ENCODE assay signal across 2 cellular contexts in genomic region chr9:131405858-131406566, GRCh38.
TF ChIP-seq lines count a peak whose summit lies in the region.

No MANE protein-coding gene starts in this region.

TF ChIP-seq in GM12878, 131 proteins besides CTCF, POLR2A, EP300 and RAD21 (continued from another document):
- no peak for TF ChIP-seq ZBTB4 (CRISPR knock-in tag; IDR thresholded peaks at IDR 0.05)
- TF ChIP-seq ZNF384 (IDR thresholded peaks at IDR 0.05; ENCODE audit: borderline replicate concordance, low read depth, low read length) = no peak
- TF ChIP-seq CHD4 (IDR thresholded peaks at IDR 0.05) = no peak
- TF ChIP-seq BRCA1 (IDR thresholded peaks at IDR 0.05; ENCODE audit: low read depth, low read length) = no peak
- no peak for TF ChIP-seq CBX3 (IDR thresholded peaks at IDR 0.05; ENCODE audit: borderline replicate concordance, low read depth)
- no peak for TF ChIP-seq SUZ12 (IDR thresholded peaks at IDR 0.05; ENCODE audit: unreplicated experiment)
- no peak for TF ChIP-seq TCF7 (IDR thresholded peaks at IDR 0.05; ENCODE audit: borderline replicate concordance)
- no peak for TF ChIP-seq IKZF2 (IDR thresholded peaks at IDR 0.05)
- no peak for TF ChIP-seq CEBPZ (IDR thresholded peaks at IDR 0.05; ENCODE audit: low read depth, low read length)

TF ChIP-seq in liver, 16 proteins besides CTCF, POLR2A, EP300 and RAD21 (continued from another document):
- TF ChIP-seq ZBTB33 (IDR thresholded peaks at IDR 0.05) = no peak
- TF ChIP-seq RXRA (IDR thresholded peaks at IDR 0.05) = no peak
- TF ChIP-seq HNF4G (IDR thresholded peaks at IDR 0.05) = no peak
- TF ChIP-seq JUND (IDR thresholded peaks at IDR 0.05) = no peak
